In genomic region chr19:39996811-39997594, GRCh38 we compare ENCODE assay signal across 8 cellular contexts. TPM values are rescaled to one million over a fixed set of nuclear protein-coding genes. Genes with fewer than 3 reads are reported as not detected.
DNase-seq lines count a peak whose midpoint lies in the region; ATAC-seq and TF ChIP-seq lines count a peak whose summit lies in the region.

Gene ZNF546, plus strand, starts transcription at chr19:39997060. Its CDS starts 1,267 bp downstream, at chr19:39998327.

- H3K9ac ChIP-seq in DND-41 (ENCODE audit: low read depth, low read length): peak within 1 kb of the TSS; percentile 80

- H3K4me2 ChIP-seq in DND-41 (ENCODE audit: insufficient read depth, low read length): peak within 1 kb of the TSS; percentile 88

- H4K20me1 ChIP-seq in DND-41 (ENCODE audit: insufficient read depth, low read length): no peaks in the 10 kb centered on the region

- POLR2A ChIA-PET in naive thymus-derived CD4-positive, alpha-beta T cell (lab: Charles Lee): interaction anchor here (0.5 to 3.0 kb wide), 15 partner anchors 11 to 1558 kb away, joined by 3 to 28 read pairs (median 4); partner anchors contain the start of genes DYRK1B, PSMC4, ZNF780A and ZNF780B

- peak; percentile 8 for TF ChIP-seq CTCF in DND-41 (IDR thresholded peaks at IDR 0.05; ENCODE audit: borderline replicate concordance, extremely low read depth, low read length, poor library complexity, severe bottlenecking)
- no peak for TF ChIP-seq CTCF in LNCaP clone FGC (IDR thresholded peaks at IDR 0.05; ENCODE audit: control insufficient read depth, extremely low read depth, insufficient read depth)
- TF ChIP-seq CTCF in fibroblast of mammary gland (conservative IDR thresholded peaks at IDR 0.05; ENCODE audit: control insufficient read depth, insufficient read depth, low read depth, low read length): no peak

- H3K27ac ChIP-seq in DND-41 (ENCODE audit: low read length): peak within 1 kb of the TSS; percentile 92
- peak within 1 kb of the TSS; percentile 85 for H3K27ac ChIP-seq in naive thymus-derived CD4-positive, alpha-beta T cell (ENCODE audit: low read depth, low read length)

- peak within 1 kb of the TSS; percentile 93 for H3K27ac Mint-ChIP-seq in activated T-helper 17 cell treated with anti-CD3 and anti-CD28 coated beads, Interleukin-2, amount 50 U/mL, for 72 hours
- H3K27ac Mint-ChIP-seq in naive thymus-derived CD4-positive, alpha-beta T cell: peak within 1 kb of the TSS; percentile 84 to 100 (median 95)
- peak within 1 kb of the TSS; percentile 94 for H3K27ac Mint-ChIP-seq in stimulated activated memory B cell treated with anti-CD40 and anti-IgM and Interleukin-4, amounts not matched to agents 10 μg/mL and 1 μg/mL and 100 μg/mL, for 72 hours

- peak; percentile 94 for DNase-seq in DND-41
- peak; percentile 79 for DNase-seq in H4 (ENCODE audit: low spot score)
- peak; percentile 60 for DNase-seq in LNCaP clone FGC (ENCODE audit: low read depth)
- DNase-seq in RPMI7951 (ENCODE audit: low read depth): peak; percentile 90
- peak; percentile 93 for DNase-seq in fibroblast of mammary gland (ENCODE audit: low read depth)
- DNase-seq in naive thymus-derived CD4-positive, alpha-beta T cell: peak; percentile 67 to 91 (median 90)

- peaks cover 19% of the 10 kb centered on the region for H3K4me1 ChIP-seq in DND-41 (ENCODE audit: insufficient read depth, low read length)
- peaks cover 10 to 13% of the 10 kb centered on the region in 2 donors for H3K4me1 ChIP-seq in naive thymus-derived CD4-positive, alpha-beta T cell (ENCODE audit: control insufficient read depth in 2 of 2, insufficient read depth in 2 of 2, low read length in 2 of 2)

- H3K27me3 Mint-ChIP-seq in activated T-helper 17 cell treated with anti-CD3 and anti-CD28 coated beads, Interleukin-2, amount 50 U/mL, for 72 hours: no peaks in the 10 kb centered on the region
- no peaks in the 10 kb centered on the region for H3K27me3 Mint-ChIP-seq in naive thymus-derived CD4-positive, alpha-beta T cell
- H3K27me3 Mint-ChIP-seq in stimulated activated memory B cell treated with anti-CD40 and anti-IgM and Interleukin-4, amounts not matched to agents 10 μg/mL and 1 μg/mL and 100 μg/mL, for 72 hours: no peaks in the 10 kb centered on the region

- H3K27me3 ChIP-seq in DND-41 (ENCODE audit: insufficient read depth, low read length, poor library complexity): no peaks in the 10 kb centered on the region
- H3K27me3 ChIP-seq in naive thymus-derived CD4-positive, alpha-beta T cell (ENCODE audit: control insufficient read depth in 2 of 2, insufficient read depth in 2 of 2, low read length in 2 of 2): no peaks in the 10 kb centered on the region

- peaks cover 48% of the 10 kb centered on the region for H3K79me2 ChIP-seq in DND-41 (ENCODE audit: insufficient read depth, low read length)

- peak within 1 kb of the TSS; percentile 97 for H2AFZ ChIP-seq in DND-41 (ENCODE audit: low read depth, low read length)

- H3K4me3 ChIP-seq in DND-41 (ENCODE audit: low read depth in 1 of 2, low read length in 2 of 2) (peak within 1 kb of the TSS; percentile 68 to 83), LNCaP clone FGC (ENCODE audit: low read depth, low read length) (peak within 1 kb of the TSS; percentile 61), fibroblast of mammary gland (ENCODE audit: control insufficient read depth, low read depth, low read length) (peak within 1 kb of the TSS; percentile 89)
- H3K4me3 ChIP-seq in naive thymus-derived CD4-positive, alpha-beta T cell (ENCODE audit: low read length): peak within 1 kb of the TSS; percentile 91

- peaks cover 21% of the 10 kb centered on the region for H3K4me1 Mint-ChIP-seq in activated T-helper 17 cell treated with anti-CD3 and anti-CD28 coated beads, Interleukin-2, amount 50 U/mL, for 72 hours
- H3K4me1 Mint-ChIP-seq in naive thymus-derived CD4-positive, alpha-beta T cell: peaks cover 20 to 56% (median 41%) of the 10 kb centered on the region in 7 donors
- H3K4me1 Mint-ChIP-seq in stimulated activated memory B cell treated with anti-CD40 and anti-IgM and Interleukin-4, amounts not matched to agents 10 μg/mL and 1 μg/mL and 100 μg/mL, for 72 hours: peaks cover 27% of the 10 kb centered on the region

- intact Hi-C loops in naive thymus-derived CD4-positive, alpha-beta T cell (cut with micrococcal nuclease): loop anchor here (1.0 to 2.0 kb wide), 11 partner anchors 26 to 288 kb away; partner anchors contain the start of genes PSMC4 (in 2 of the 2), ZNF780A (in 2 of the 2), AKT2 (in 1 of the 2) and DYRK1B (in 1 of the 2)

- H3K36me3 ChIP-seq in DND-41 (ENCODE audit: insufficient read depth, low read length): peaks cover 13% of the 10 kb centered on the region
- no peaks in the 10 kb centered on the region for H3K36me3 ChIP-seq in naive thymus-derived CD4-positive, alpha-beta T cell (ENCODE audit: control insufficient read depth in 2 of 3, insufficient read depth in 3 of 3, low read length in 3 of 3)

- peaks cover 11% of the 10 kb centered on the region for H3K36me3 Mint-ChIP-seq in activated T-helper 17 cell treated with anti-CD3 and anti-CD28 coated beads, Interleukin-2, amount 50 U/mL, for 72 hours (ENCODE audit: low read depth)
- H3K36me3 Mint-ChIP-seq in naive thymus-derived CD4-positive, alpha-beta T cell: peaks cover 4 to 47% (median 17%) of the 10 kb centered on the region in 5 donors
- H3K36me3 Mint-ChIP-seq in stimulated activated memory B cell treated with anti-CD40 and anti-IgM and Interleukin-4, amounts not matched to agents 10 μg/mL and 1 μg/mL and 100 μg/mL, for 72 hours: peaks cover 28% of the 10 kb centered on the region

- CTCF ChIA-PET in naive thymus-derived CD4-positive, alpha-beta T cell (lab: Charles Lee): interaction anchor here (0.6 to 1.3 kb wide), 2 partner anchors 26 to 986 kb away, joined by 3 to 5 read pairs; partner anchors contain the start of gene PSMC4

- peak; percentile 95 for ATAC-seq in DND-41 (ENCODE audit: insufficient read depth, low read depth)
- ATAC-seq in activated T-helper 17 cell treated with anti-CD3 and anti-CD28 coated beads, Interleukin-2, amount 50 U/mL, for 72 hours (replicated peaks): peak; percentile 89
- ATAC-seq in naive thymus-derived CD4-positive, alpha-beta T cell: peak; percentile 96
- peak; percentile 97 for ATAC-seq in stimulated activated memory B cell treated with anti-CD40 and anti-IgM and Interleukin-4, amounts not matched to agents 10 μg/mL and 1 μg/mL and 100 μg/mL, for 72 hours

- H3K4me3 Mint-ChIP-seq in activated T-helper 17 cell treated with anti-CD3 and anti-CD28 coated beads, Interleukin-2, amount 50 U/mL, for 72 hours: peak within 1 kb of the TSS; percentile 92
- H3K4me3 Mint-ChIP-seq in naive thymus-derived CD4-positive, alpha-beta T cell: peak within 1 kb of the TSS; percentile 87 to 100 (median 95)
- H3K4me3 Mint-ChIP-seq in stimulated activated memory B cell treated with anti-CD40 and anti-IgM and Interleukin-4, amounts not matched to agents 10 μg/mL and 1 μg/mL and 100 μg/mL, for 72 hours: peak within 1 kb of the TSS; percentile 94

- H3K9me3 Mint-ChIP-seq in activated T-helper 17 cell treated with anti-CD3 and anti-CD28 coated beads, Interleukin-2, amount 50 U/mL, for 72 hours: peaks cover 4% of the 10 kb centered on the region
- peaks cover 0 to 24% (median 6%) of the 10 kb centered on the region in 11 donors for H3K9me3 Mint-ChIP-seq in naive thymus-derived CD4-positive, alpha-beta T cell
- peaks cover 3% of the 10 kb centered on the region for H3K9me3 Mint-ChIP-seq in stimulated activated memory B cell treated with anti-CD40 and anti-IgM and Interleukin-4, amounts not matched to agents 10 μg/mL and 1 μg/mL and 100 μg/mL, for 72 hours

- H3K9me3 ChIP-seq in DND-41 (ENCODE audit: insufficient read depth, low read length, severe bottlenecking): peaks cover 3% of the 10 kb centered on the region
- H3K9me3 ChIP-seq in naive thymus-derived CD4-positive, alpha-beta T cell (ENCODE audit: control insufficient read depth in 2 of 3, low read length in 3 of 3): peaks cover 0 to 16% (median 0%) of the 10 kb centered on the region in 3 experiments

RNA-seq across cellular contexts. Expression of gene ZNF546, which starts in this region (rescaled TPM):
- total RNA-seq in H4 (2014; rRNA removed; shearing (Covaris generic)): 4.2 and 5.5 TPM in 2 replicates
- 4.0 and 4.3 TPM in 2 replicates for total RNA-seq in RPMI7951 (2014; rRNA removed; shearing (Covaris generic))
- 10 to 100 TPM in 1 of 2 donors, 1 to 10 TPM in 1; 5.8 to 10.2 TPM for total RNA-seq in activated T-helper 17 cell treated with anti-CD3 and anti-CD28 coated beads, Interleukin-2, amount 50 U/mL, for 72 hours
- 10 to 100 TPM in 2 of 5 experiments, 1 to 10 TPM in 3; 4.7 to 24.8 (median 7.5) TPM for total RNA-seq in naive thymus-derived CD4-positive, alpha-beta T cell
- polyA plus RNA-seq in naive thymus-derived CD4-positive, alpha-beta T cell: 1 to 10 TPM; 7.0 to 7.6 TPM

Comparison
In these comparisons a context has a peak if more than half of its experiments do, and no peak if none do; other contexts are left out.
1. Peak in every context shown above with its lines: DNase-seq, ATAC-seq, H3K4me3 ChIP-seq and H3K27ac ChIP-seq.